In the genomic region with DNA sequence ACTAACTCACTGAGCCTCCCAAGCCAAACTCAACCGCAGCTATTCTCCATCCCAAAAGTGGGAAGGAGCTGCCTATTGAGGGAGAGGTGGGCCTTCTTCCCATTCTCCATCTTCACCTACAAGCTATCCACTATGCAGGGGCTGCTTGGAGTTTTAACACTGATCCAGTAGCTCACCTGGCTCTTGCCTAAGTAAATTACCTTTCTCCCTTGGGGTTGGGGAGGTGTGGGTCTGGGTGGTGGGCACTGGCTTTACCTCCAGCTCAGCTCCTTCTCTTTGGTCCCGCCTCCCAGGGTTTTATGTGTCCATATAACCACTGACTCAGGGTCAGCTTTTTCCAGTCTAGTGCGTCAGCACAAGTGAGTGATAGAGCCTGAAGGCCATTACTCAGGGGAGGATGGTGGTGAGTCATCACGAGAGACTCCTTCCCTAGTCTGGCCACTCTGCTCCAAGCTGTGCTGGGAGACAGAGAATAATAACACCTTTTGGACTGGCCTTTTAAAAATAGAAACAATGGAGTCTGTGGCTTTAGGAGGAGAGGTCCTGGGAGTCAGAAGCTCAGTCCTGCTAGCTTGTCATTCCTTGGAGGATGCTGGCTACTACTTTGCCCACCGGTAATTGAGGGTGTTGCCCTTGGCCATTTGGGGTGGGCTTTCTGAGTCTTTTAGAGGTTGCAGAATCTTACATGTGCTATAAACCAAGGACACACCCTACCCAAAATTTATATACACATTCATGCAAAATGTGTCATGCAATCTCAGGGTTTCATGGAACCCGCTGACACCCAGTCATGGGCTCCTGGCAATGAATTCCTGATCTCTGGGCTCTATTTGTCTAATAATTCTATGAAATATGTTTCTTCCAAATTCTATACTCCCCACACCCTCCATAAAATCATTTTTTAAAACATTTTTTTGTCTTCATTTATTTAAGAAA, we compare ENCODE assay signal across 1 cellular context.
TF ChIP-seq lines count a peak whose summit lies in the region.

No MANE protein-coding gene starts in this region.

TF ChIP-seq in SK-N-SH, 30 proteins besides CTCF, POLR2A, EP300 and RAD21 (continued from another document):
- TF ChIP-seq EZH2phosphoT487 (IDR thresholded peaks at IDR 0.05; ENCODE audit: borderline replicate concordance, low read depth) (no peak), SIN3A (IDR thresholded peaks at IDR 0.05; ENCODE audit: borderline replicate concordance, low read depth, low read length) (no peak; the same call in 1 of the 2 replicates), JUND (IDR thresholded peaks at IDR 0.05) (peak; percentile 96), TEAD4 (IDR thresholded peaks at IDR 0.05; ENCODE audit: borderline replicate concordance, insufficient read depth) (no peak; the same call in 1 of the 2 replicates), POLR2AphosphoS5 (IDR thresholded peaks at IDR 0.05; ENCODE audit: low read depth, low read length) (0 out of 2 replicates have a peak, but pooled peaks have one; percentile 35), ELF1 (IDR thresholded peaks at IDR 0.05) (no peak), FOSL2 (IDR thresholded peaks at IDR 0.05; ENCODE audit: borderline replicate concordance, low read depth) (peak; percentile 97), RFX5 (IDR thresholded peaks at IDR 0.05; ENCODE audit: low read length) (no peak), YY1 (IDR thresholded peaks at IDR 0.05; ENCODE audit: low read depth) (peak; percentile 56; the same call in 1 of the 2 replicates), TCF12 (IDR thresholded peaks at IDR 0.05) (peak; percentile 79)
- TF ChIP-seq, protein P1, sequence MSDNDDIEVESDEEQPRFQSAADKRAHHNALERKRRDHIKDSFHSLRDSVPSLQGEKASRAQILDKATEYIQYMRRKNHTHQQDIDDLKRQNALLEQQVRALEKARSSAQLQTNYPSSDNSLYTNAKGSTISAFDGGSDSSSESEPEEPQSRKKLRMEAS (IDR thresholded peaks at IDR 0.05; ENCODE audit: low read depth), result peak; percentile 60; the same call in 1 of the 2 replicates
- TF ChIP-seq, protein P2, sequence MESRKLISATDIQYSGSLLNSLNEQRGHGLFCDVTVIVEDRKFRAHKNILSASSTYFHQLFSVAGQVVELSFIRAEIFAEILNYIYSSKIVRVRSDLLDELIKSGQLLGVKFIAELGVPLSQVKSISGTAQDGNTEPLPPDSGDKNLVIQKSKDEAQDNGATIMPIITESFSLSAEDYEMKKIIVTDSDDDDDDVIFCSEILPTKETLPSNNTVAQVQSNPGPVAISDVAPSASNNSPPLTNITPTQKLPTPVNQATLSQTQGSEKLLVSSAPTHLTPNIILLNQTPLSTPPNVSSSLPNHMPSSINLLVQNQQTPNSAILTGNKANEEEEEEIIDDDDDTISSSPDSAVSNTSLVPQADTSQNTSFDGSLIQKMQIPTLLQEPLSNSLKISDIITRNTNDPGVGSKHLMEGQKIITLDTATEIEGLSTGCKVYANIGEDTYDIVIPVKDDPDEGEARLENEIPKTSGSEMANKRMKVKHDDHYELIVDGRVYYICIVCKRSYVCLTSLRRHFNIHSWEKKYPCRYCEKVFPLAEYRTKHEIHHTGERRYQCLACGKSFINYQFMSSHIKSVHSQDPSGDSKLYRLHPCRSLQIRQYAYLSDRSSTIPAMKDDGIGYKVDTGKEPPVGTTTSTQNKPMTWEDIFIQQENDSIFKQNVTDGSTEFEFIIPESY (IDR thresholded peaks at IDR 0.05; ENCODE audit: borderline replicate concordance, low read depth), result no peak
- TF ChIP-seq, protein P3, sequence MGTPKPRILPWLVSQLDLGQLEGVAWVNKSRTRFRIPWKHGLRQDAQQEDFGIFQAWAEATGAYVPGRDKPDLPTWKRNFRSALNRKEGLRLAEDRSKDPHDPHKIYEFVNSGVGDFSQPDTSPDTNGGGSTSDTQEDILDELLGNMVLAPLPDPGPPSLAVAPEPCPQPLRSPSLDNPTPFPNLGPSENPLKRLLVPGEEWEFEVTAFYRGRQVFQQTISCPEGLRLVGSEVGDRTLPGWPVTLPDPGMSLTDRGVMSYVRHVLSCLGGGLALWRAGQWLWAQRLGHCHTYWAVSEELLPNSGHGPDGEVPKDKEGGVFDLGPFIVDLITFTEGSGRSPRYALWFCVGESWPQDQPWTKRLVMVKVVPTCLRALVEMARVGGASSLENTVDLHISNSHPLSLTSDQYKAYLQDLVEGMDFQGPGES (IDR thresholded peaks at IDR 0.05; ENCODE audit: low read depth, low read length), result no peak
- TF ChIP-seq, protein P4, sequence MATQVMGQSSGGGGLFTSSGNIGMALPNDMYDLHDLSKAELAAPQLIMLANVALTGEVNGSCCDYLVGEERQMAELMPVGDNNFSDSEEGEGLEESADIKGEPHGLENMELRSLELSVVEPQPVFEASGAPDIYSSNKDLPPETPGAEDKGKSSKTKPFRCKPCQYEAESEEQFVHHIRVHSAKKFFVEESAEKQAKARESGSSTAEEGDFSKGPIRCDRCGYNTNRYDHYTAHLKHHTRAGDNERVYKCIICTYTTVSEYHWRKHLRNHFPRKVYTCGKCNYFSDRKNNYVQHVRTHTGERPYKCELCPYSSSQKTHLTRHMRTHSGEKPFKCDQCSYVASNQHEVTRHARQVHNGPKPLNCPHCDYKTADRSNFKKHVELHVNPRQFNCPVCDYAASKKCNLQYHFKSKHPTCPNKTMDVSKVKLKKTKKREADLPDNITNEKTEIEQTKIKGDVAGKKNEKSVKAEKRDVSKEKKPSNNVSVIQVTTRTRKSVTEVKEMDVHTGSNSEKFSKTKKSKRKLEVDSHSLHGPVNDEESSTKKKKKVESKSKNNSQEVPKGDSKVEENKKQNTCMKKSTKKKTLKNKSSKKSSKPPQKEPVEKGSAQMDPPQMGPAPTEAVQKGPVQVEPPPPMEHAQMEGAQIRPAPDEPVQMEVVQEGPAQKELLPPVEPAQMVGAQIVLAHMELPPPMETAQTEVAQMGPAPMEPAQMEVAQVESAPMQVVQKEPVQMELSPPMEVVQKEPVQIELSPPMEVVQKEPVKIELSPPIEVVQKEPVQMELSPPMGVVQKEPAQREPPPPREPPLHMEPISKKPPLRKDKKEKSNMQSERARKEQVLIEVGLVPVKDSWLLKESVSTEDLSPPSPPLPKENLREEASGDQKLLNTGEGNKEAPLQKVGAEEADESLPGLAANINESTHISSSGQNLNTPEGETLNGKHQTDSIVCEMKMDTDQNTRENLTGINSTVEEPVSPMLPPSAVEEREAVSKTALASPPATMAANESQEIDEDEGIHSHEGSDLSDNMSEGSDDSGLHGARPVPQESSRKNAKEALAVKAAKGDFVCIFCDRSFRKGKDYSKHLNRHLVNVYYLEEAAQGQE (IDR thresholded peaks at IDR 0.05; ENCODE audit: low read depth, low read length), result no peak
